In the genomic region with DNA sequence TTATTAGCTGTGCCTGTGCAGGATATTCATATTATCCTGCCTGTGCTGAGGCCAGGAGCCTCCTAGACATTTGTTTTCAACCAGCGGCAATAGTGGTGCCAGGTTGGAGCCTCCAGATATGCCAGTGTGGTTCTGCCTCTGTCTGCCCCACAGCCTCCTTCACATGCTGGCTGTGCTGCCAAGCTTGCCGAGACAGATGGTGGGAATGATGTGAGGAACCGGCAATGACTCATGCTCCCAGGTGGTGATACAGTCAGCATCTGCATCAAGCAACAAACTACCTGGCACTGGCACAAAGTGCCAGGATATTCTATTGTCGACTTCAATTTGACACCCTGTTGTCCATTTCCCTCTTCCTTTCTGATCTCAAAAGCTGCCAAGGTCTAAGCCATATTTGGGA, we compare ENCODE assay signal across 26 cellular contexts.
DNase-seq lines count a peak whose midpoint lies in the region; ATAC-seq and TF ChIP-seq lines count a peak whose summit lies in the region.
"Had no signal": no experiment of that assay in that cellular context is flagged by ENCODE, and none has a peak within 500 bp of the region (broad histone marks: within the 10 kb centered on the region; RNA-seq: fewer than 3 reads in every experiment).

No MANE protein-coding gene starts in this region.

- ATAC-seq in activated CD8-positive, alpha-beta T cell treated with anti-CD3 and anti-CD28 coated beads, Interleukin-2, amount 10 ng/mL, durations not matched to agents 7 days and 5 days = no peak
- ATAC-seq: heart left ventricle; lower lobe of right lung; naive thymus-derived CD8-positive, alpha-beta T cell had no signal

- H3K4me2 ChIP-seq in Karpas-422 (ENCODE audit: low read depth, low read length, poor library complexity, severe bottlenecking) = no peak overlapping the region
- no peak overlapping the region for H3K4me2 ChIP-seq in mammary epithelial cell (ENCODE audit: insufficient read depth, low read depth, low read length)

- BruUV-seq in mammary epithelial cell (replicated peaks; lab: Mats Ljungman, UMichigan) = no TSS peak

- in situ Hi-C loops in mammary epithelial cell (cut with MboI; ENCODE audit: low sequenced_read_pairs in 2 of 2) = no loop called here

- TF ChIP-seq CTCF in mammary epithelial cell (conservative IDR thresholded peaks at IDR 0.05 in 1 of 2, IDR thresholded peaks at IDR 0.05 in 1 of 2; ENCODE audit: extremely low read depth in 1 of 2, insufficient read depth in 1 of 2, low read depth in 1 of 2, low read length in 2 of 2) (no peak), kidney epithelial cell (IDR thresholded peaks at IDR 0.05; ENCODE audit: insufficient read depth, low read length, poor library complexity, severe bottlenecking) (no peak), ovary (IDR thresholded peaks at IDR 0.05) (no peak)

- H3K9ac ChIP-seq in Karpas-422 (ENCODE audit: low read length) = no peak overlapping the region
- H3K9ac ChIP-seq in mammary epithelial cell (ENCODE audit: insufficient read depth, low read length) = no peak overlapping the region

- H4K20me1 ChIP-seq in Karpas-422 (ENCODE audit: insufficient read depth, low read depth, low read length) (no peaks in the 10 kb centered on the region), mammary epithelial cell (ENCODE audit: insufficient read depth, low read length) (no peaks in the 10 kb centered on the region)

- TF ChIP-seq POLR2A in ovary (IDR thresholded peaks at IDR 0.05) = no peak

- TF ChIP-seq EP300 in ovary (IDR thresholded peaks at IDR 0.05) = no peak

- intact Hi-C loops in mammary epithelial cell (cut with micrococcal nuclease) = loop anchor here (10.0 kb wide), 1 partner anchor 535 kb away; no protein-coding TSS in a partner anchor
- intact Hi-C loops in ovary (cut with DNase I) = no loop called here

- no peaks in the 10 kb centered on the region for H3K9me3 ChIP-seq in Karpas-422 (ENCODE audit: low read length)
- no peaks in the 10 kb centered on the region for H3K9me3 ChIP-seq in mammary epithelial cell (replicated peaks; ENCODE audit: insufficient read depth, low read length)
- no peaks in the 10 kb centered on the region for H3K9me3 ChIP-seq in ovary
- H3K9me3 ChIP-seq: heart left ventricle, lower lobe of right lung, transverse colon had no signal

- H3K4me1 ChIP-seq in Karpas-422 (ENCODE audit: low read length) (no peaks in the 10 kb centered on the region), mammary epithelial cell (ENCODE audit: insufficient read depth, low read length) (no peaks in the 10 kb centered on the region), ovary (ENCODE audit: insufficient read depth) (no peaks in the 10 kb centered on the region)
- H3K4me1 ChIP-seq: heart left ventricle, lower lobe of right lung, transverse colon had no signal

- H3K27me3 ChIP-seq in Karpas-422 (ENCODE audit: low read length) (no peaks in the 10 kb centered on the region), mammary epithelial cell (ENCODE audit: insufficient read depth, low read length) (no peaks in the 10 kb centered on the region), kidney epithelial cell (ENCODE audit: control insufficient read depth, insufficient read depth, low read length) (no peaks in the 10 kb centered on the region), ovary (no peaks in the 10 kb centered on the region)
- H3K27me3 ChIP-seq: heart left ventricle, transverse colon had no signal

- H3K27ac ChIP-seq in Karpas-422 (ENCODE audit: low read length) (no peak overlapping the region), mammary epithelial cell (ENCODE audit: insufficient read depth, low read depth, low read length) (no peak overlapping the region), ovary (no peak overlapping the region)
- H3K27ac ChIP-seq: epithelial cell of prostate, heart left ventricle, lower lobe of right lung, transverse colon had no signal

- no peak overlapping the region for H3K4me3 ChIP-seq in Karpas-422 (ENCODE audit: low read length)
- no peak overlapping the region for H3K4me3 ChIP-seq in mammary epithelial cell (replicated peaks in 1 of 3; ENCODE audit: insufficient read depth in 1 of 3, low read depth in 2 of 3, low read length in 3 of 3)
- no peak overlapping the region for H3K4me3 ChIP-seq in kidney epithelial cell (ENCODE audit: low read depth, low read length)
- no peak overlapping the region for H3K4me3 ChIP-seq in ovary
- H3K4me3 ChIP-seq: heart left ventricle, lower lobe of right lung, transverse colon had no signal

- dilution Hi-C loops in mammary epithelial cell (cut with HindIII; ENCODE audit: low sequenced_read_pairs) = no loop called here

- H3K36me3 Mint-ChIP-seq in activated CD8-positive, alpha-beta T cell treated with anti-CD3 and anti-CD28 coated beads, Interleukin-2, amount 10 ng/mL, durations not matched to agents 7 days and 5 days (ENCODE audit: low read depth) = no peaks in the 10 kb centered on the region
- no peaks in the 10 kb centered on the region for H3K36me3 Mint-ChIP-seq in activated CD4-positive, alpha-beta T cell treated with anti-CD3 and anti-CD28 coated beads, Interleukin-2, amount 10 ng/mL, durations not matched to agents 7 days and 5 days (ENCODE audit: low read depth)
- H3K36me3 Mint-ChIP-seq: activated naive CD4-positive, alpha-beta T cell treated with anti-CD3 and anti-CD28 coated beads, Interleukin-2, amount 50 U/mL, for 24 hours; CD8-positive, alpha-beta memory T cell; naive thymus-derived CD8-positive, alpha-beta T cell; stimulated activated effector memory CD8-positive, alpha-beta T cell treated with anti-CD3 and anti-CD28 coated beads, Interleukin-12 subunit alpha, Interleukin-12 subunit beta, amount 100 ng/mL, for 72 hours had no signal

- H3K36me3 ChIP-seq in Karpas-422 (ENCODE audit: insufficient read depth, low read length) (no peaks in the 10 kb centered on the region), mammary epithelial cell (ENCODE audit: insufficient read depth, low read length) (no peaks in the 10 kb centered on the region), kidney epithelial cell (ENCODE audit: control insufficient read depth, insufficient read depth, low read length) (no peaks in the 10 kb centered on the region), ovary (no peaks in the 10 kb centered on the region)
- H3K36me3 ChIP-seq: heart left ventricle, lower lobe of right lung, transverse colon had no signal

- no peaks in the 10 kb centered on the region for H3K4me1 Mint-ChIP-seq in activated CD8-positive, alpha-beta T cell treated with anti-CD3 and anti-CD28 coated beads, Interleukin-2, amount 10 ng/mL, durations not matched to agents 7 days and 5 days (ENCODE audit: low read depth)
- H3K4me1 Mint-ChIP-seq in activated CD4-positive, alpha-beta T cell treated with anti-CD3 and anti-CD28 coated beads, Interleukin-2, amount 10 ng/mL, durations not matched to agents 7 days and 5 days = no peaks in the 10 kb centered on the region
- H3K4me1 Mint-ChIP-seq: activated naive CD4-positive, alpha-beta T cell treated with anti-CD3 and anti-CD28 coated beads, Interleukin-2, amount 50 U/mL, for 24 hours; CD8-positive, alpha-beta memory T cell; stimulated activated effector memory CD8-positive, alpha-beta T cell treated with anti-CD3 and anti-CD28 coated beads, Interleukin-12 subunit alpha, Interleukin-12 subunit beta, amount 100 ng/mL, for 72 hours had no signal

- H3K4me3 Mint-ChIP-seq in activated CD8-positive, alpha-beta T cell treated with anti-CD3 and anti-CD28 coated beads, Interleukin-2, amount 10 ng/mL, durations not matched to agents 7 days and 5 days = no peak overlapping the region
- no peak overlapping the region for H3K4me3 Mint-ChIP-seq in activated CD4-positive, alpha-beta T cell treated with anti-CD3 and anti-CD28 coated beads, Interleukin-2, amount 10 ng/mL, durations not matched to agents 7 days and 5 days
- H3K4me3 Mint-ChIP-seq: activated naive CD4-positive, alpha-beta T cell treated with anti-CD3 and anti-CD28 coated beads, Interleukin-2, amount 50 U/mL, for 24 hours; CD8-positive, alpha-beta memory T cell; naive thymus-derived CD8-positive, alpha-beta T cell; stimulated activated effector memory CD8-positive, alpha-beta T cell treated with anti-CD3 and anti-CD28 coated beads, Interleukin-12 subunit alpha, Interleukin-12 subunit beta, amount 100 ng/mL, for 72 hours had no signal

- peak; percentile 83 for DNase-seq in DMS53 (lab: John Stamatoyannopoulos, UW)
- DNase-seq in Karpas-422 = peak; percentile 23
- peak; percentile 75 for DNase-seq in mammary epithelial cell
- DNase-seq in kidney epithelial cell (ENCODE audit: low read depth) = peak; percentile 16
- DNase-seq in DMS114 treated with DMSO at 0.1 percent for 48 hours (lab: John Stamatoyannopoulos, UW; ENCODE audit: unreplicated experiment) = no peak
- no peak for DNase-seq in activated CD8-positive, alpha-beta T cell treated with anti-CD3 and anti-CD28 coated beads, Interleukin-2, amount 10 ng/mL, durations not matched to agents 7 days and 5 days
- DNase-seq in activated CD4-positive, alpha-beta T cell treated with anti-CD3 and anti-CD28 coated beads, Interleukin-2, amount 10 ng/mL, durations not matched to agents 7 days and 5 days = no peak
- no peak for DNase-seq in ovary
- DNase-seq: amygdala; CD8-positive, alpha-beta memory T cell; effector CD4-positive, alpha-beta T cell; islet precursor cell; lower lobe of right lung; naive thymus-derived CD8-positive, alpha-beta T cell; NCI-H1048; NCI-H510A treated with DMSO at 0.1 percent for 48 hours; SHP77 treated with DMSO at 0.1 percent for 48 hours; stimulated activated CD4-positive, alpha-beta T cell treated with anti-CD3 and anti-CD28 coated beads, Interleukin-15, amount 100 ng/mL, for 24 hours; SW 1271; T-helper 9 cell; transverse colon had no signal

- H2AFZ ChIP-seq in Karpas-422 (ENCODE audit: low read length) = no peak overlapping the region
- H2AFZ ChIP-seq in mammary epithelial cell (ENCODE audit: low read depth, low read length) = no peak overlapping the region

- H3K79me2 ChIP-seq in Karpas-422 (ENCODE audit: low read length) (no peaks in the 10 kb centered on the region), mammary epithelial cell (ENCODE audit: insufficient read depth, low read length) (no peaks in the 10 kb centered on the region)

- POLR2A ChIA-PET in activated CD8-positive, alpha-beta T cell treated with anti-CD3 and anti-CD28 coated beads, Interleukin-2, amount 10 ng/mL, durations not matched to agents 7 days and 5 days (lab: Charles Lee) = no interaction called here
- POLR2A ChIA-PET in activated CD4-positive, alpha-beta T cell treated with anti-CD3 and anti-CD28 coated beads, Interleukin-2, amount 10 ng/mL, durations not matched to agents 7 days and 5 days (lab: Charles Lee) = no interaction called here

- H3K27me3 Mint-ChIP-seq in activated CD8-positive, alpha-beta T cell treated with anti-CD3 and anti-CD28 coated beads, Interleukin-2, amount 10 ng/mL, durations not matched to agents 7 days and 5 days (ENCODE audit: low read depth) = no peaks in the 10 kb centered on the region
- no peaks in the 10 kb centered on the region for H3K27me3 Mint-ChIP-seq in activated CD4-positive, alpha-beta T cell treated with anti-CD3 and anti-CD28 coated beads, Interleukin-2, amount 10 ng/mL, durations not matched to agents 7 days and 5 days

- H3K27ac Mint-ChIP-seq in activated CD8-positive, alpha-beta T cell treated with anti-CD3 and anti-CD28 coated beads, Interleukin-2, amount 10 ng/mL, durations not matched to agents 7 days and 5 days = no peak overlapping the region
- no peak overlapping the region for H3K27ac Mint-ChIP-seq in activated CD4-positive, alpha-beta T cell treated with anti-CD3 and anti-CD28 coated beads, Interleukin-2, amount 10 ng/mL, durations not matched to agents 7 days and 5 days
- H3K27ac Mint-ChIP-seq: activated naive CD4-positive, alpha-beta T cell treated with anti-CD3 and anti-CD28 coated beads, Interleukin-2, amount 50 U/mL, for 24 hours; activated T-helper 2 cell treated with anti-CD3 and anti-CD28 coated beads, Interferon-gamma antibody, Interleukin-2, Interleukin-4, amounts not matched to agents 10 μg/mL and 5 μg/mL and 100 μg/mL, durations not matched to agents 14 hours and 24 hours and 36 hours; CD8-positive, alpha-beta memory T cell; naive thymus-derived CD8-positive, alpha-beta T cell; stimulated activated effector memory CD8-positive, alpha-beta T cell treated with anti-CD3 and anti-CD28 coated beads, Interleukin-12 subunit alpha, Interleukin-12 subunit beta, amount 100 ng/mL, for 72 hours had no signal

- WGBS in mammary epithelial cell (ENCODE audit: low coverage, missing lambda C conversion rate) = 56% methylated on average over 4 of the region's 4 CpGs
- WGBS in ovary, 3 donors = 81 to 89% (median 86%) methylated on average over 4 of the region's 4 CpGs

- no peaks in the 10 kb centered on the region for H3K9me3 Mint-ChIP-seq in activated CD8-positive, alpha-beta T cell treated with anti-CD3 and anti-CD28 coated beads, Interleukin-2, amount 10 ng/mL, durations not matched to agents 7 days and 5 days (ENCODE audit: insufficient read depth)
- H3K9me3 Mint-ChIP-seq in activated CD4-positive, alpha-beta T cell treated with anti-CD3 and anti-CD28 coated beads, Interleukin-2, amount 10 ng/mL, durations not matched to agents 7 days and 5 days = no peaks in the 10 kb centered on the region
- H3K9me3 Mint-ChIP-seq: activated naive CD4-positive, alpha-beta T cell treated with anti-CD3 and anti-CD28 coated beads, Interleukin-2, amount 50 U/mL, for 24 hours; activated T-helper 2 cell treated with anti-CD3 and anti-CD28 coated beads, Interferon-gamma antibody, Interleukin-2, Interleukin-4, amounts not matched to agents 10 μg/mL and 5 μg/mL and 100 μg/mL, durations not matched to agents 14 hours and 24 hours and 36 hours; naive thymus-derived CD8-positive, alpha-beta T cell had no signal

- no peaks in the 10 kb centered on the region for H3K9me2 ChIP-seq in Karpas-422 (replicated peaks; ENCODE audit: insufficient read depth, low read length)

- CTCF ChIA-PET in mammary epithelial cell (lab: Charles Lee; ENCODE audit: low non-redundant PET) = no interaction called here
- CTCF ChIA-PET in activated CD8-positive, alpha-beta T cell treated with anti-CD3 and anti-CD28 coated beads, Interleukin-2, amount 10 ng/mL, durations not matched to agents 7 days and 5 days (lab: Charles Lee) = no interaction called here
- CTCF ChIA-PET in activated CD4-positive, alpha-beta T cell treated with anti-CD3 and anti-CD28 coated beads, Interleukin-2, amount 10 ng/mL, durations not matched to agents 7 days and 5 days (lab: Charles Lee) = no interaction called here

Comparison
In these comparisons a context has a peak if more than half of its experiments do, and no peak if none do; other contexts are left out.
1. DNase-seq: peak in DMS53 (single experiment), Karpas-422 (single experiment), mammary epithelial cell (single experiment) and kidney epithelial cell (single experiment); none in DMS114 treated with DMSO at 0.1 percent for 48 hours (single experiment), activated CD8-positive, alpha-beta T cell treated with anti-CD3 and anti-CD28 coated beads, Interleukin-2, amount 10 ng/mL, durations not matched to agents 7 days and 5 days (single experiment), activated CD4-positive, alpha-beta T cell treated with anti-CD3 and anti-CD28 coated beads, Interleukin-2, amount 10 ng/mL, durations not matched to agents 7 days and 5 days (single experiment) and ovary (0 of 5).